Comparison of ENCODE assay signal across 29 cellular contexts in the genomic region with DNA sequence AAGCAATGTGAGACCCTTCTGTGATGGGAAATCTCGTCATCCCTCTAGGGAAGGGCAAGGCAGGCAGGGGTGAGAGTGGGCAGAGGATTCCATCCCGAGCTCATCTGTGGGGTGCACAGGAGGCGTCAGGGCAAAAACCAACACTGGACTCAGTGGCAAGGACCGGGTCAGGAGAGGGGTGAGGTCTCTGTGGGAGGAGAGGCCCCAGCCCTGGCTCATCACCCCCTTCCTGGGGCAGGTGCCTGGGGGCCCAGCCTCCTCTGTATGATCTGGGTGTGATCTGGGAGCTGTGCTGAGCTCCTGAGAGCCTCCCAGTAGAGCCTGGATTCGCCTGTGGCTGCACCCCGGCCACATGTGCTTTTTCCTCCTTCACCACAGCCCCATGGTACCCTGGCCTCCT. TPM values are rescaled to one million over a fixed set of nuclear protein-coding genes. Genes with fewer than 3 reads are reported as not detected.
"Had no signal": no experiment of that assay in that cellular context is flagged by ENCODE, and none has a peak within 500 bp of the region (broad histone marks: within the 10 kb centered on the region; RNA-seq: fewer than 3 reads in every experiment).

No MANE protein-coding gene starts in this region.

- H3K27me3 Mint-ChIP-seq: activated CD4-positive, alpha-beta T cell treated with anti-CD3 and anti-CD28 coated beads for 36 hours; activated CD8-positive, alpha-beta T cell treated with anti-CD3 and anti-CD28 coated beads for 36 hours; activated naive CD8-positive, alpha-beta T cell treated with anti-CD3 and anti-CD28 coated beads, Interleukin-2, amount 50 U/mL, for 24 hours had no signal

- H3K27ac Mint-ChIP-seq: activated CD4-positive, alpha-beta T cell treated with anti-CD3 and anti-CD28 coated beads for 36 hours; activated CD8-positive, alpha-beta T cell treated with anti-CD3 and anti-CD28 coated beads for 36 hours; activated naive CD4-positive, alpha-beta T cell treated with anti-CD3 and anti-CD28 coated beads, Interleukin-2, amount 50 U/mL, for 72 hours; activated naive CD8-positive, alpha-beta T cell treated with anti-CD3 and anti-CD28 coated beads, Interleukin-2, amount 50 U/mL, for 24 hours; activated T-cell treated with anti-CD3 and anti-CD28 coated beads, Interleukin-2, amount 50 U/mL, for 24 hours; activated T-helper 1 cell treated with anti-CD3 and anti-CD28 coated beads, Interleukin-12 subunit alpha, Interleukin-12 subunit beta, Interleukin-2, Interleukin-4 antibody, amounts not matched to agents 30 ng/mL and 10 ng/mL and 1 ng/mL, durations not matched to agents 14 hours and 24 hours and 36 hours; brain; T-cell had no signal

- H3K36me3 Mint-ChIP-seq: brain, T-cell had no signal

- H3K4me1 Mint-ChIP-seq: activated naive CD8-positive, alpha-beta T cell treated with anti-CD3 and anti-CD28 coated beads, Interleukin-2, amount 50 U/mL, for 24 hours; central memory CD8-positive, alpha-beta T cell; T-cell had no signal

- ATAC-seq: activated CD4-positive, alpha-beta T cell treated with anti-CD3 and anti-CD28 coated beads for 36 hours; activated CD8-positive, alpha-beta T cell treated with anti-CD3 and anti-CD28 coated beads for 36 hours; activated naive CD4-positive, alpha-beta T cell treated with anti-CD3 and anti-CD28 coated beads, Interleukin-2, amount 50 U/mL, for 72 hours; activated naive CD8-positive, alpha-beta T cell treated with anti-CD3 and anti-CD28 coated beads, Interleukin-2, amount 50 U/mL, for 24 hours; Right ventricle myocardium inferior; T-cell had no signal

- H3K4me3 Mint-ChIP-seq: activated CD4-positive, alpha-beta T cell treated with anti-CD3 and anti-CD28 coated beads for 36 hours; activated CD8-positive, alpha-beta T cell treated with anti-CD3 and anti-CD28 coated beads for 36 hours; activated naive CD8-positive, alpha-beta T cell treated with anti-CD3 and anti-CD28 coated beads, Interleukin-2, amount 50 U/mL, for 24 hours; activated T-cell treated with anti-CD3 and anti-CD28 coated beads, Interleukin-2, amount 50 U/mL, for 24 hours; activated T-helper 1 cell treated with anti-CD3 and anti-CD28 coated beads, Interleukin-12 subunit alpha, Interleukin-12 subunit beta, Interleukin-2, Interleukin-4 antibody, amounts not matched to agents 30 ng/mL and 10 ng/mL and 1 ng/mL, durations not matched to agents 14 hours and 24 hours and 36 hours; brain; central memory CD8-positive, alpha-beta T cell; T-cell had no signal

- H3K9me3 Mint-ChIP-seq: activated CD8-positive, alpha-beta T cell treated with anti-CD3 and anti-CD28 coated beads for 36 hours; activated naive CD8-positive, alpha-beta T cell treated with anti-CD3 and anti-CD28 coated beads, Interleukin-2, amount 50 U/mL, for 24 hours; activated T-cell treated with anti-CD3 and anti-CD28 coated beads, Interleukin-2, amount 50 U/mL, for 24 hours; activated T-helper 1 cell treated with anti-CD3 and anti-CD28 coated beads, Interleukin-12 subunit alpha, Interleukin-12 subunit beta, Interleukin-2, Interleukin-4 antibody, amounts not matched to agents 30 ng/mL and 10 ng/mL and 1 ng/mL, durations not matched to agents 14 hours and 24 hours and 36 hours; central memory CD8-positive, alpha-beta T cell; T-cell had no signal

- DNase-seq: activated CD4-positive, alpha-beta T cell treated with anti-CD3 and anti-CD28 coated beads for 36 hours; activated CD4-positive, alpha-beta T cell treated with anti-CD3 and anti-CD28 coated beads, Interleukin-2, amount 50 U/mL, for 1 hour; activated CD8-positive, alpha-beta T cell treated with anti-CD3 and anti-CD28 coated beads for 36 hours; activated effector memory CD4-positive, alpha-beta T cell treated with Interleukin-2 at 50 U/mL for 16 hours; activated naive CD4-positive, alpha-beta T cell treated with Interleukin-2 at 50 U/mL for 16 hours; activated naive CD8-positive, alpha-beta T cell treated with anti-CD3 and anti-CD28 coated beads, Interleukin-2, amount 50 U/mL, for 24 hours; amniotic stem cell; MG63; MV-4-11; NCI-H1092 treated with DMSO at 0.1 percent for 48 hours; NCI-H1417 treated with DMSO at 0.1 percent for 48 hours; NCI-H1694; NCI-H2029; NCI-H2107; NCI-H226; NCI-H526 treated with DMSO at 0.1 percent for 48 hours; RPMI8226; T-cell; T-helper 2 cell; T1000 had no signal

RNA-seq across cellular contexts. Expression of a gene that starts 0.6 kb away (rescaled TPM):
- total RNA-seq: activated CD4-positive, alpha-beta T cell treated with anti-CD3 and anti-CD28 coated beads for 36 hours; activated CD8-positive, alpha-beta T cell treated with anti-CD3 and anti-CD28 coated beads for 36 hours; activated naive CD4-positive, alpha-beta T cell treated with anti-CD3 and anti-CD28 coated beads, Interleukin-2, amount 50 U/mL, for 72 hours; activated T-helper 1 cell treated with anti-CD3 and anti-CD28 coated beads, Interleukin-12 subunit alpha, Interleukin-12 subunit beta, Interleukin-2, Interleukin-4 antibody, amounts not matched to agents 30 ng/mL and 10 ng/mL and 1 ng/mL, durations not matched to agents 14 hours and 24 hours and 36 hours; astrocyte; NCI-H460; OCI-LY7; Right ventricle myocardium inferior; T-cell had no signal

RNA-seq across cellular contexts. Expression of a gene that starts 34.5 kb away (rescaled TPM):
- total RNA-seq: activated CD4-positive, alpha-beta T cell treated with anti-CD3 and anti-CD28 coated beads for 36 hours; activated CD8-positive, alpha-beta T cell treated with anti-CD3 and anti-CD28 coated beads for 36 hours; activated naive CD4-positive, alpha-beta T cell treated with anti-CD3 and anti-CD28 coated beads, Interleukin-2, amount 50 U/mL, for 72 hours; activated T-helper 1 cell treated with anti-CD3 and anti-CD28 coated beads, Interleukin-12 subunit alpha, Interleukin-12 subunit beta, Interleukin-2, Interleukin-4 antibody, amounts not matched to agents 30 ng/mL and 10 ng/mL and 1 ng/mL, durations not matched to agents 14 hours and 24 hours and 36 hours; astrocyte; NCI-H460; OCI-LY7; Right ventricle myocardium inferior; T-cell had no signal
